In genomic region chr19:43700368-43701015, GRCh38 we compare ENCODE assay signal across 9 cellular contexts. TPM values are rescaled to one million over a fixed set of nuclear protein-coding genes. Genes with fewer than 3 reads are reported as not detected.
DNase-seq lines count a peak whose midpoint lies in the region; ATAC-seq and TF ChIP-seq lines count a peak whose summit lies in the region.
"Had no signal": no experiment of that assay in that cellular context is flagged by ENCODE, and none has a peak within 500 bp of the region (broad histone marks: within the 10 kb centered on the region; RNA-seq: fewer than 3 reads in every experiment).

No MANE protein-coding gene starts in this region.

- CTCF ChIA-PET in OCI-LY7 (lab: Charles Lee; ENCODE audit: unreplicated experiment): no interaction called here

- DNase-seq in GM04503 (ENCODE audit: low read depth) (peak; percentile 9), RPMI7951 (ENCODE audit: low read depth) (peak; percentile 98), dermis blood vessel endothelial cell (peak; percentile 70), OCI-LY7 (ENCODE audit: low spot score) (no peak), HuH-7 (ENCODE audit: low spot score) (no peak)
- peak in 2 of 10 donors; percentile 7 to 8 for DNase-seq in naive thymus-derived CD8-positive, alpha-beta T cell

- H3K4me3 ChIP-seq in OCI-LY7 (ENCODE audit: low read depth, low read length, poor library complexity, severe bottlenecking): no peak overlapping the region

- no peaks in the 10 kb centered on the region for H3K9me2 ChIP-seq in OCI-LY7 (ENCODE audit: insufficient read depth, low read length)

- H3K36me3 ChIP-seq in OCI-LY7 (ENCODE audit: insufficient read depth, low read length): no peaks in the 10 kb centered on the region

- H3K36me3 Mint-ChIP-seq in naive thymus-derived CD8-positive, alpha-beta T cell: peaks cover 0 to 3% (median 3%) of the 10 kb centered on the region in 3 donors

- no peak for TF ChIP-seq CTCF in OCI-LY7 (conservative IDR thresholded peaks at IDR 0.05; ENCODE audit: low read length)

- no peaks in the 10 kb centered on the region for H3K9me3 ChIP-seq in OCI-LY7 (ENCODE audit: low read length)

- H3K4me1 Mint-ChIP-seq in naive thymus-derived CD8-positive, alpha-beta T cell: peaks cover 13 to 30% (median 21%) of the 10 kb centered on the region in 4 donors

- H3K27ac Mint-ChIP-seq in naive thymus-derived CD8-positive, alpha-beta T cell: peak overlapping the region; percentile 26 to 96 (median 82)

- H2AFZ ChIP-seq in OCI-LY7 (ENCODE audit: low read length): no peak overlapping the region

- intact Hi-C loops in OCI-LY7 (cut with micrococcal nuclease; ENCODE audit: unreplicated experiment): no loop called here

- H4K20me1 ChIP-seq in OCI-LY7 (ENCODE audit: insufficient read depth, low read length): no peaks in the 10 kb centered on the region

- H3K27ac ChIP-seq in OCI-LY7 (ENCODE audit: low read depth, low read length, poor library complexity, severe bottlenecking): no peak overlapping the region

- POLR2A ChIA-PET in naive thymus-derived CD8-positive, alpha-beta T cell (lab: Charles Lee): no interaction called here
- POLR2A ChIA-PET in OCI-LY7 (lab: Charles Lee): no interaction called here

- BruUV-seq in OCI-LY7 (replicated peaks; lab: Mats Ljungman, UMichigan): no TSS peak

- peak overlapping the region; percentile 52 to 94 (median 72) for H3K4me3 Mint-ChIP-seq in naive thymus-derived CD8-positive, alpha-beta T cell

- peaks cover 7 to 31% (median 13%) of the 10 kb centered on the region in 5 donors for H3K27me3 Mint-ChIP-seq in naive thymus-derived CD8-positive, alpha-beta T cell

- ATAC-seq in naive thymus-derived CD8-positive, alpha-beta T cell: no peak
- no peak for ATAC-seq in HG03135 (IDR thresholded peaks at IDR 0.05; ENCODE audit: unreplicated experiment)
- no peak for ATAC-seq in GM19328 (IDR thresholded peaks at IDR 0.05; ENCODE audit: unreplicated experiment)

- no peaks in the 10 kb centered on the region for H3K4me1 ChIP-seq in OCI-LY7 (ENCODE audit: insufficient read depth, low read length, poor library complexity, severe bottlenecking)

- H3K9me3 Mint-ChIP-seq in naive thymus-derived CD8-positive, alpha-beta T cell: peaks cover 0 to 7% (median 0%) of the 10 kb centered on the region in 9 donors

- no peak overlapping the region for H3K4me2 ChIP-seq in OCI-LY7 (ENCODE audit: low read length)

- no peaks in the 10 kb centered on the region for H3K79me2 ChIP-seq in OCI-LY7 (ENCODE audit: insufficient read depth, low read depth, low read length)

RNA-seq across cellular contexts. Expression of gene IRGC, which starts 15.4 kb away (rescaled TPM):
- total RNA-seq in RPMI7951 (2014; rRNA removed; shearing (Covaris generic)): not detected in 2 replicates
- total RNA-seq in dermis blood vessel endothelial cell (not detected in 2 replicates), OCI-LY7 (2022) (not detected in 2 replicates)
- not detected for total RNA-seq in naive thymus-derived CD8-positive, alpha-beta T cell
- not detected for polyA plus RNA-seq in naive thymus-derived CD8-positive, alpha-beta T cell
- total RNA-seq in OCI-LY7 (2014; rRNA removed; shearing (Covaris generic)): not detected in 2 replicates
- total RNA-seq: LHCN-M2 had no signal

RNA-seq across cellular contexts. Expression of gene PLAUR, which starts 30.5 kb away (rescaled TPM):
- total RNA-seq in RPMI7951 (2014; rRNA removed; shearing (Covaris generic)): 426 and 458 TPM in 2 replicates
- 23.3 and 24.2 TPM in 2 replicates for total RNA-seq in dermis blood vessel endothelial cell
- total RNA-seq in naive thymus-derived CD8-positive, alpha-beta T cell: 1 to 10 TPM; 1.3 to 1.7 TPM
- 1 to 10 TPM in 1 of 3 donors, under 1 TPM in 1, not detected in 1; 0.71 to 1.6 TPM for polyA plus RNA-seq in naive thymus-derived CD8-positive, alpha-beta T cell
- total RNA-seq in OCI-LY7 (2014; rRNA removed; shearing (Covaris generic)): 0.41 TPM in 1 of 2 replicates, not detected in the other
- 0.57 and 0.76 TPM in 2 replicates for total RNA-seq in OCI-LY7 (2022)

RNA-seq across cellular contexts. Expression of gene SMG9, which starts 54.3 kb away (rescaled TPM):
- total RNA-seq in RPMI7951 (2014; rRNA removed; shearing (Covaris generic)): 17.0 and 39.3 TPM in 2 replicates
- 8.8 and 9.0 TPM in 2 replicates for total RNA-seq in dermis blood vessel endothelial cell
- 10 to 100 TPM; 48.9 to 51.9 TPM for total RNA-seq in naive thymus-derived CD8-positive, alpha-beta T cell
- polyA plus RNA-seq in naive thymus-derived CD8-positive, alpha-beta T cell: 1 to 10 TPM; 3.4 to 8.3 (median 8.3) TPM
- total RNA-seq in OCI-LY7 (2014; rRNA removed; shearing (Covaris generic)): 49.1 and 65.6 TPM in 2 replicates
- total RNA-seq in OCI-LY7 (2022): 75.5 and 83.1 TPM in 2 replicates

Comparison
In these comparisons a context has a peak if more than half of its experiments do, and no peak if none do; other contexts are left out.
1. DNase-seq: peak in GM04503 (single experiment), RPMI7951 (single experiment) and dermis blood vessel endothelial cell (single experiment); none in OCI-LY7 (single experiment) and HuH-7 (single experiment).
2. RNA of gene PLAUR, which starts 30.5 kb away (total RNA-seq): 426 to 458 TPM in RPMI7951; 23.3 to 24.2 TPM in dermis blood vessel endothelial cell, 1.3 to 1.7 TPM in naive thymus-derived CD8-positive, alpha-beta T cell and 0.41 to 0.76 TPM in OCI-LY7; every median in the first group is over 10 times any median in the second.